ENCODE assay signal across 11 cellular contexts in genomic region chr1:155013632-155014031, GRCh38. TPM values are rescaled to one million over a fixed set of nuclear protein-coding genes. Genes with fewer than 3 reads are reported as not detected.
DNase-seq lines count a peak whose midpoint lies in the region; ATAC-seq, FAIRE-seq and TF ChIP-seq lines count a peak whose summit lies in the region.
"Had no signal": no experiment of that assay in that cellular context is flagged by ENCODE, and none has a peak within 500 bp of the region (broad histone marks: within the 10 kb centered on the region; RNA-seq: fewer than 3 reads in every experiment).

No MANE protein-coding gene starts in this region.

- H4K20me1 ChIP-seq in DOHH2 (ENCODE audit: control insufficient read depth, insufficient read depth, low read depth, low read length) = no peaks in the 10 kb centered on the region

- no peaks in the 10 kb centered on the region for H3K9me2 ChIP-seq in DOHH2 (replicated peaks; ENCODE audit: control insufficient read depth, low read length)

- peak overlapping the region; percentile 98 for H3K4me3 Mint-ChIP-seq in T-helper 17 cell

- H3K4me3 ChIP-seq in DOHH2 (ENCODE audit: low read length) (peak overlapping the region; percentile 22; the same call in 1 of the 2 replicates), duodenal mucosa (ENCODE audit: low read depth in 1 of 2, low read length in 2 of 2) (no peak overlapping the region), small intestine (ENCODE audit: low read depth in 1 of 2, low read length in 2 of 2) (no peak overlapping the region)
- H3K4me3 ChIP-seq: cardiac muscle cell, left lung had no signal

- ATAC-seq in T-helper 17 cell (no peak), GM21360 (IDR thresholded peaks at IDR 0.05; ENCODE audit: unreplicated experiment) (no peak)
- ATAC-seq: foreskin keratinocyte, left lung had no signal

- H3K36me3 ChIP-seq in DOHH2 (ENCODE audit: control insufficient read depth, low read length) = peaks cover 24% of the 10 kb centered on the region
- peaks cover 32 to 35% of the 10 kb centered on the region in 2 donors for H3K36me3 ChIP-seq in duodenal mucosa (ENCODE audit: control insufficient read depth in 1 of 2, insufficient read depth in 2 of 2, low read length in 2 of 2)
- peaks cover 6 to 22% of the 10 kb centered on the region in 2 donors for H3K36me3 ChIP-seq in small intestine (ENCODE audit: control insufficient read depth in 2 of 2, insufficient read depth in 2 of 2, low read length in 2 of 2)

- H3K4me1 ChIP-seq in DOHH2 (ENCODE audit: control insufficient read depth, low read length) (peaks cover 93% of the 10 kb centered on the region), duodenal mucosa (ENCODE audit: control insufficient read depth in 1 of 2, insufficient read depth in 2 of 2, low read length in 2 of 2) (peaks cover 83 to 87% of the 10 kb centered on the region in 2 donors), small intestine (ENCODE audit: control insufficient read depth in 2 of 2, insufficient read depth in 1 of 2, low read depth in 1 of 2, low read length in 1 of 2) (peaks cover 2 to 33% of the 10 kb centered on the region in 2 donors)

- peaks cover 9% of the 10 kb centered on the region for H3K36me3 Mint-ChIP-seq in T-helper 17 cell (ENCODE audit: low read depth)

- H3K9ac ChIP-seq in duodenal mucosa (ENCODE audit: low read depth in 1 of 2, low read length in 2 of 2) = peak overlapping the region in 1 of 2 donors; percentile 34

- peaks cover 61% of the 10 kb centered on the region for H3K4me1 Mint-ChIP-seq in T-helper 17 cell

- peak overlapping the region; percentile 53 for H3K27ac Mint-ChIP-seq in T-helper 17 cell

- FAIRE-seq in small intestine (lab: Jason Lieb, UNC) = no peak

- H3K4me2 ChIP-seq in DOHH2 (ENCODE audit: low read length) = peak overlapping the region; percentile 52

- H3K79me2 ChIP-seq in DOHH2 (ENCODE audit: control insufficient read depth, low read length) = no peaks in the 10 kb centered on the region

- no peaks in the 10 kb centered on the region for H3K27me3 Mint-ChIP-seq in T-helper 17 cell

- H3K27ac ChIP-seq in DOHH2 (ENCODE audit: low read depth, low read length) (peak overlapping the region; percentile 25; the same call in 1 of the 2 replicates), duodenal mucosa (ENCODE audit: low read depth, low read length) (peak overlapping the region; percentile 69), small intestine (ENCODE audit: low read depth in 1 of 2, low read length in 1 of 2) (peak overlapping the region; percentile 84 to 95)
- H3K27ac ChIP-seq: cardiac muscle cell, foreskin keratinocyte had no signal

- no peak for TF ChIP-seq CTCF in DOHH2 (IDR thresholded peaks at IDR 0.05; ENCODE audit: low read depth, low read length, poor library complexity, severe bottlenecking)

- DNase-seq in T-helper 17 cell = peak in 1 of 3 donors; percentile 43
- DNase-seq in small intestine = peak; percentile 71
- no peak for DNase-seq in SKM-1 (lab: John Stamatoyannopoulos, UW; ENCODE audit: unreplicated experiment)
- no peak for DNase-seq in AG08395 (ENCODE audit: low spot score)
- DNase-seq: foreskin keratinocyte, IMR-90, left lung had no signal

- H3F3A ChIP-seq in DOHH2 (ENCODE audit: control insufficient read depth, insufficient read depth) = peaks cover 25% of the 10 kb centered on the region

- WGBS in small intestine, 3 donors = 7 to 35% (median 32%) methylated on average over 8 of the region's 8 CpGs

- no peaks in the 10 kb centered on the region for H3K9me3 ChIP-seq in DOHH2 (ENCODE audit: control insufficient read depth, insufficient read depth, low read length)
- no peaks in the 10 kb centered on the region for H3K9me3 ChIP-seq in T-helper 17 cell (ENCODE audit: control insufficient read depth, low read length, poor library complexity, severe bottlenecking)
- H3K9me3 ChIP-seq in duodenal mucosa (ENCODE audit: control insufficient read depth in 1 of 2, low read length in 2 of 2) = no peaks in the 10 kb centered on the region
- H3K9me3 ChIP-seq in small intestine (ENCODE audit: control insufficient read depth, low read depth) = no peaks in the 10 kb centered on the region
- H3K9me3 ChIP-seq: left lung had no signal

- H3K27me3 ChIP-seq in DOHH2 (ENCODE audit: control insufficient read depth, low read length) (no peaks in the 10 kb centered on the region), duodenal mucosa (ENCODE audit: control insufficient read depth in 1 of 2, insufficient read depth in 2 of 2, low read length in 2 of 2) (no peaks in the 10 kb centered on the region), small intestine (ENCODE audit: control insufficient read depth in 2 of 2, insufficient read depth in 2 of 2, low read length in 2 of 2) (no peaks in the 10 kb centered on the region)
- H3K27me3 ChIP-seq: cardiac muscle cell, foreskin keratinocyte, left lung had no signal

RNA-seq across cellular contexts. Expression of gene ZBTB7B, which starts 11.0 kb away (rescaled TPM):
- 10 to 100 TPM; 63.8 to 73.6 TPM for total RNA-seq in T-helper 17 cell
- polyA plus RNA-seq in small intestine = 100 to 1,000 TPM in 2 of 3 donors, 10 to 100 TPM in 1; 93.2 to 222 (median 136) TPM

RNA-seq across cellular contexts. Expression of gene DCST2, which starts 19.9 kb away (rescaled TPM):
- total RNA-seq in T-helper 17 cell = 1 to 10 TPM in 1 of 2 donors, under 1 TPM in 1; 0.94 to 1.3 TPM
- 10 to 100 TPM in 2 of 3 donors, 1 to 10 TPM in 1; 1.9 to 27.1 (median 18.6) TPM for polyA plus RNA-seq in small intestine
- total RNA-seq: IMR-90 had no signal

RNA-seq across cellular contexts. Expression of gene DCST1, which starts 20.0 kb away (rescaled TPM):
- under 1 TPM; 0.23 to 0.57 TPM for total RNA-seq in T-helper 17 cell
- polyA plus RNA-seq in small intestine = under 1 TPM in 1 of 3 donors, not detected in 2; 0.10 TPM
- total RNA-seq: cardiac muscle cell, foreskin keratinocyte, IMR-90, left lung had no signal
- polyA plus RNA-seq: foreskin keratinocyte, IMR-90 had no signal

RNA-seq across cellular contexts. Expression of gene LENEP, which starts 20.2 kb away (rescaled TPM):
- total RNA-seq in T-helper 17 cell = not detected
- polyA plus RNA-seq in small intestine = not detected
- total RNA-seq: cardiac muscle cell, foreskin keratinocyte, IMR-90 had no signal
- polyA plus RNA-seq: foreskin keratinocyte, IMR-90 had no signal

RNA-seq across cellular contexts. Expression of gene FLAD1, which starts 30.5 kb away (rescaled TPM):
- 10 to 100 TPM; 33.2 to 34.7 TPM for total RNA-seq in T-helper 17 cell
- 10 to 100 TPM; 33.1 to 51.4 (median 35.7) TPM for polyA plus RNA-seq in small intestine

Comparison
In these comparisons a context has a peak if more than half of its experiments do, and no peak if none do; other contexts are left out.
1. H3K27ac ChIP-seq: peak in every context shown above with its lines; median percentile 90 in small intestine; 69 in duodenal mucosa; 25 in DOHH2.